ENCODE assay signal across 2 cellular contexts in genomic region chr9:127936347-127936852, GRCh38.
TF ChIP-seq lines count a peak whose summit lies in the region.

No MANE protein-coding gene starts in this region.

TF ChIP-seq in SK-N-SH, 30 proteins besides CTCF, POLR2A, EP300 and RAD21 (continued from another document):
- TF ChIP-seq REST (IDR thresholded peaks at IDR 0.05; ENCODE audit: low read depth, low read length) (no peak), EZH2phosphoT487 (IDR thresholded peaks at IDR 0.05; ENCODE audit: borderline replicate concordance, low read depth) (no peak), FOSL2 (IDR thresholded peaks at IDR 0.05; ENCODE audit: borderline replicate concordance, low read depth) (no peak), MEF2A (IDR thresholded peaks at IDR 0.05; ENCODE audit: borderline replicate concordance, low read depth) (no peak), NRF1 (IDR thresholded peaks at IDR 0.05; ENCODE audit: low read depth, low read length) (no peak)
TF ChIP-seq in SK-N-SH: peak in this region for 0.

TF ChIP-seq in SK-N-SH treated with all-trans-retinoic acid at 6 μM for 48 hours, 23 proteins besides CTCF, POLR2A, EP300 and RAD21 (continued from another document):
- TF ChIP-seq TSHZ2 (CRISPR knock-in tag; IDR thresholded peaks at IDR 0.05) (no peak), ZNF70 (CRISPR knock-in tag; IDR thresholded peaks at IDR 0.05) (no peak), ZFP3 (CRISPR knock-in tag; IDR thresholded peaks at IDR 0.05) (no peak), ZFP30 (CRISPR knock-in tag; IDR thresholded peaks at IDR 0.05) (no peak)
